In genomic region chr22:41946360-41947180, GRCh38 we compare ENCODE assay signal across 8 cellular contexts.
DNase-seq lines count a peak whose midpoint lies in the region; ATAC-seq and TF ChIP-seq lines count a peak whose summit lies in the region.

Gene CENPM, minus strand, starts transcription at chr22:41947152. Its CDS starts 76 bp downstream, at chr22:41947076.

- POLR2A ChIA-PET in GM10248 (lab: Yijun Ruan, JAX) = interaction anchor here (0.5 to 1.2 kb wide), 9 partner anchors 10 to 326 kb away, joined by 3 to 5 read pairs (median 3); partner anchors contain the start of genes DESI1, NDUFA6 and XRCC6

- CTCF ChIA-PET in GM10248 (lab: Yijun Ruan, JAX) = interaction anchor here (0.9 to 8.2 kb wide), 12 partner anchors 11 to 497 kb away, joined by 3 to 53 read pairs (median 4); partner anchors contain the start of genes MEI1, NDUFA6 and TNFRSF13C

- no peak for TF ChIP-seq CTCF in GM10248 (IDR thresholded peaks at IDR 0.05; ENCODE audit: control extremely low read depth, extremely low read depth, low read depth, missing control alignments)

- DNase-seq in GM10248 (ENCODE audit: extremely low spot score) (peak; percentile 90), NCI-H1048 (lab: John Stamatoyannopoulos, UW) (peak; percentile 97), globus pallidus (ENCODE audit: low spot score) (peak; percentile 89), non-pigmented ciliary epithelial cell (ENCODE audit: low read depth) (peak; percentile 60), superior temporal gyrus (ENCODE audit: extremely low spot score) (peak; percentile 91)
- peak; percentile 92 for DNase-seq in activated naive CD4-positive, alpha-beta T cell treated with anti-CD3 and anti-CD28 coated beads, Interleukin-2, amount 50 U/mL, for 16 hours

- ATAC-seq in HG02571 (IDR thresholded peaks at IDR 0.05; ENCODE audit: unreplicated experiment) (peak; percentile 83), SK-N-SH treated with all-trans-retinoic acid at 6 μM for 48 hours (peak; percentile 96)

TF ChIP-seq in SK-N-SH treated with all-trans-retinoic acid at 6 μM for 48 hours, 23 proteins besides CTCF, POLR2A, EP300 and RAD21:
- TF ChIP-seq ZNF70 (CRISPR knock-in tag; IDR thresholded peaks at IDR 0.05) (no peak), ZFP3 (CRISPR knock-in tag; IDR thresholded peaks at IDR 0.05) (no peak), ZC3H10 (CRISPR knock-in tag; IDR thresholded peaks at IDR 0.05) (no peak), RARB (CRISPR knock-in tag; IDR thresholded peaks at IDR 0.05) (no peak), ESRRG (CRISPR knock-in tag; IDR thresholded peaks at IDR 0.05) (no peak), CSDC2 (CRISPR knock-in tag; IDR thresholded peaks at IDR 0.05) (no peak), TSHZ2 (CRISPR knock-in tag; IDR thresholded peaks at IDR 0.05) (no peak)

Comparison
In these comparisons a context has a peak if more than half of its experiments do, and no peak if none do; other contexts are left out.
1. Peak in every context shown above with its lines: DNase-seq and ATAC-seq.